ENCODE assay signal across 9 cellular contexts in genomic region chr7:92731327-92732063, GRCh38.
A peak's percentile ranks its signal among the peaks of the same experiment; 100 is the strongest.
DNase-seq lines count a peak whose midpoint lies in the region; ATAC-seq lines count a peak whose summit lies in the region.
"Had no signal": no experiment of that assay in that cellular context is flagged by ENCODE, and none has a peak within 500 bp of the region (broad histone marks: within the 10 kb centered on the region; RNA-seq: fewer than 3 reads in every experiment).

No MANE protein-coding gene starts in this region.

- DNase-seq in activated naive CD8-positive, alpha-beta T cell treated with anti-CD3 and anti-CD28 coated beads for 36 hours: peak; percentile 31
- DNase-seq in sciatic nerve (ENCODE audit: low spot score) (no peak), NCI-H345 treated with DMSO at 0.1 percent for 48 hours (lab: John Stamatoyannopoulos, UW; ENCODE audit: unreplicated experiment) (no peak), cerebellar nuclear complex (lab: John Stamatoyannopoulos, UW) (no peak), UCSD-AML1 (lab: John Stamatoyannopoulos, UW; ENCODE audit: unreplicated experiment) (no peak)
- DNase-seq: hippocampal formation had no signal

- peaks cover 20 to 21% (median 20%) of the 10 kb centered on the region in 3 donors for H3K4me1 Mint-ChIP-seq in IgD-negative memory B cell
- peaks cover 39% of the 10 kb centered on the region for H3K4me1 Mint-ChIP-seq in activated naive CD8-positive, alpha-beta T cell treated with anti-CD3 and anti-CD28 coated beads for 36 hours

- peak overlapping the region in 2 of 3 donors; percentile 0 to 76 for H3K27ac Mint-ChIP-seq in IgD-negative memory B cell
- H3K27ac Mint-ChIP-seq in activated naive CD8-positive, alpha-beta T cell treated with anti-CD3 and anti-CD28 coated beads for 36 hours: peak overlapping the region; percentile 91

- peak; percentile 68 for ATAC-seq in GM19351 (IDR thresholded peaks at IDR 0.05; ENCODE audit: unreplicated experiment)
- peak; percentile 65 for ATAC-seq in sciatic nerve
- no peak for ATAC-seq in HG03135 (IDR thresholded peaks at IDR 0.05; ENCODE audit: unreplicated experiment)

- peaks cover 2% of the 10 kb centered on the region for H3K36me3 Mint-ChIP-seq in IgD-negative memory B cell
- peaks cover 60% of the 10 kb centered on the region for H3K36me3 Mint-ChIP-seq in activated naive CD8-positive, alpha-beta T cell treated with anti-CD3 and anti-CD28 coated beads for 36 hours

- peak overlapping the region in 2 of 4 donors; percentile 25 to 28 for H3K4me3 Mint-ChIP-seq in IgD-negative memory B cell
- no peak overlapping the region for H3K4me3 Mint-ChIP-seq in activated naive CD8-positive, alpha-beta T cell treated with anti-CD3 and anti-CD28 coated beads for 36 hours

- peaks cover 0 to 3% (median 0%) of the 10 kb centered on the region in 3 donors for H3K9me3 Mint-ChIP-seq in IgD-negative memory B cell
- peaks cover 3% of the 10 kb centered on the region for H3K9me3 Mint-ChIP-seq in activated naive CD8-positive, alpha-beta T cell treated with anti-CD3 and anti-CD28 coated beads for 36 hours

- intact Hi-C loops in sciatic nerve (cut with DNase I): no loop called here

- H3K27me3 Mint-ChIP-seq in IgD-negative memory B cell: no peaks in the 10 kb centered on the region
- no peaks in the 10 kb centered on the region for H3K27me3 Mint-ChIP-seq in activated naive CD8-positive, alpha-beta T cell treated with anti-CD3 and anti-CD28 coated beads for 36 hours
